ENCODE assay signal across 1 cellular context in the genomic region with DNA sequence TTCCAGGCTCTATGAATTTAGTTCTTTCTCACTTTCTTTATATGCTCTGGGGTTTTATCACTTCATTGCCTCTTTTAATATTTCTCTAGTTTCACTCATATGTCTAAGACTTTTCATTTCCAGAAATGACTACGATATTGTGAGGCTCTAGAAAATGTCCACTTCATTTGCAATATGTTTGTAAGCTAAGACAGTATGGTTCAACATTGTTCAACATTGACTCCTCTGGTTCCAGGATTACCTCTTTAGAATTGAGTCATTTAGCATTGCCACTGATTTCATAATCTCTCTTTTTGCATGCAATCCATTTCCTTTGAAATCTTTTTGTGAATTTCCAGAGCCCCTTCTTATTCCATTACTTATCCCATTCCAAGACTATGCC.
TF ChIP-seq lines count a peak whose summit lies in the region.

No MANE protein-coding gene starts in this region.

TF ChIP-seq in GM12878, 131 proteins besides CTCF, POLR2A, EP300 and RAD21 (continued from another document):
- TF ChIP-seq, protein P1, sequence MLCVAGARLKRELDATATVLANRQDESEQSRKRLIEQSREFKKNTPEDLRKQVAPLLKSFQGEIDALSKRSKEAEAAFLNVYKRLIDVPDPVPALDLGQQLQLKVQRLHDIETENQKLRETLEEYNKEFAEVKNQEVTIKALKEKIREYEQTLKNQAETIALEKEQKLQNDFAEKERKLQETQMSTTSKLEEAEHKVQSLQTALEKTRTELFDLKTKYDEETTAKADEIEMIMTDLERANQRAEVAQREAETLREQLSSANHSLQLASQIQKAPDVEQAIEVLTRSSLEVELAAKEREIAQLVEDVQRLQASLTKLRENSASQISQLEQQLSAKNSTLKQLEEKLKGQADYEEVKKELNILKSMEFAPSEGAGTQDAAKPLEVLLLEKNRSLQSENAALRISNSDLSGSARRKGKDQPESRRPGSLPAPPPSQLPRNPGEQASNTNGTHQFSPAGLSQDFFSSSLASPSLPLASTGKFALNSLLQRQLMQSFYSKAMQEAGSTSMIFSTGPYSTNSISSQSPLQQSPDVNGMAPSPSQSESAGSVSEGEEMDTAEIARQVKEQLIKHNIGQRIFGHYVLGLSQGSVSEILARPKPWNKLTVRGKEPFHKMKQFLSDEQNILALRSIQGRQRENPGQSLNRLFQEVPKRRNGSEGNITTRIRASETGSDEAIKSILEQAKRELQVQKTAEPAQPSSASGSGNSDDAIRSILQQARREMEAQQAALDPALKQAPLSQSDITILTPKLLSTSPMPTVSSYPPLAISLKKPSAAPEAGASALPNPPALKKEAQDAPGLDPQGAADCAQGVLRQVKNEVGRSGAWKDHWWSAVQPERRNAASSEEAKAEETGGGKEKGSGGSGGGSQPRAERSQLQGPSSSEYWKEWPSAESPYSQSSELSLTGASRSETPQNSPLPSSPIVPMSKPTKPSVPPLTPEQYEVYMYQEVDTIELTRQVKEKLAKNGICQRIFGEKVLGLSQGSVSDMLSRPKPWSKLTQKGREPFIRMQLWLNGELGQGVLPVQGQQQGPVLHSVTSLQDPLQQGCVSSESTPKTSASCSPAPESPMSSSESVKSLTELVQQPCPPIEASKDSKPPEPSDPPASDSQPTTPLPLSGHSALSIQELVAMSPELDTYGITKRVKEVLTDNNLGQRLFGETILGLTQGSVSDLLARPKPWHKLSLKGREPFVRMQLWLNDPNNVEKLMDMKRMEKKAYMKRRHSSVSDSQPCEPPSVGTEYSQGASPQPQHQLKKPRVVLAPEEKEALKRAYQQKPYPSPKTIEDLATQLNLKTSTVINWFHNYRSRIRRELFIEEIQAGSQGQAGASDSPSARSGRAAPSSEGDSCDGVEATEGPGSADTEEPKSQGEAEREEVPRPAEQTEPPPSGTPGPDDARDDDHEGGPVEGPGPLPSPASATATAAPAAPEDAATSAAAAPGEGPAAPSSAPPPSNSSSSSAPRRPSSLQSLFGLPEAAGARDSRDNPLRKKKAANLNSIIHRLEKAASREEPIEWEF (IDR thresholded peaks at IDR 0.05; ENCODE audit: insufficient replicate concordance, low read depth, low read length): no peak
- TF ChIP-seq YBX1 (IDR thresholded peaks at IDR 0.05) (no peak), MYB (IDR thresholded peaks at IDR 0.05; ENCODE audit: borderline replicate concordance, low read depth, low read length) (no peak)
